In genomic region chr10:125156739-125157472, GRCh38 we compare ENCODE assay signal across 8 cellular contexts. TPM values are rescaled to one million over a fixed set of nuclear protein-coding genes. Genes with fewer than 3 reads are reported as not detected.
A peak's percentile ranks its signal among the peaks of the same experiment; 100 is the strongest.
DNase-seq lines count a peak whose midpoint lies in the region; ATAC-seq and TF ChIP-seq lines count a peak whose summit lies in the region.

No MANE protein-coding gene starts in this region.

- H3K27me3 ChIP-seq in BLaER1, result no peaks in the 10 kb centered on the region

- peak overlapping the region; percentile 13 for H3K27ac Mint-ChIP-seq in neural crest cell (ENCODE audit: unreplicated experiment)

- H3K4me2 ChIP-seq in BLaER1, result peak overlapping the region; percentile 93

- ATAC-seq in GM19035 (IDR thresholded peaks at IDR 0.05; ENCODE audit: unreplicated experiment), result no peak
- no peak for ATAC-seq in GM18519 (IDR thresholded peaks at IDR 0.05; ENCODE audit: low FRiP score, unreplicated experiment)

- TF ChIP-seq CTCF in neural crest cell (conservative IDR thresholded peaks at IDR 0.05), result no peak

- H3K4me1 ChIP-seq in BLaER1, result peaks cover 65% of the 10 kb centered on the region

- no peaks in the 10 kb centered on the region for H3K9me3 Mint-ChIP-seq in neural crest cell

- H3K36me3 Mint-ChIP-seq in neural crest cell (ENCODE audit: low read depth), result peaks cover 2% of the 10 kb centered on the region

- peak overlapping the region; percentile 84 for H3K4me3 ChIP-seq in BLaER1

- H3K36me3 ChIP-seq in BLaER1, result no peaks in the 10 kb centered on the region; the same call in 1 of the 2 replicates

- peaks cover 2% of the 10 kb centered on the region for H3K27me3 Mint-ChIP-seq in neural crest cell (ENCODE audit: low read depth)

- H4K20me1 ChIP-seq in BLaER1, result peaks cover 68% of the 10 kb centered on the region

- no peaks in the 10 kb centered on the region for H3K9me3 ChIP-seq in BLaER1

- peak overlapping the region; percentile 97 for H3K9ac ChIP-seq in BLaER1

- H3K27ac ChIP-seq in BLaER1 (peak overlapping the region; percentile 99), epithelial cell of prostate (peak overlapping the region; percentile 93)

- H3K4me1 Mint-ChIP-seq in neural crest cell, result peaks cover 64% of the 10 kb centered on the region

- peak overlapping the region; percentile 99 for H3K4me3 Mint-ChIP-seq in neural crest cell

- peak; percentile 12 for DNase-seq in NCI-H345 treated with DMSO at 0.1 percent for 48 hours (lab: John Stamatoyannopoulos, UW; ENCODE audit: unreplicated experiment)
- DNase-seq in epithelial cell of prostate (ENCODE audit: low read depth, low spot score), result no peak
- no peak for DNase-seq in neural crest cell (ENCODE audit: low read depth, low spot score)
- no peak for DNase-seq in inferior parietal cortex (ENCODE audit: extremely low spot score)
- DNase-seq in ureter (ENCODE audit: low spot score), result no peak

RNA-seq across cellular contexts. Expression of gene CTBP2, which starts 3.5 kb away (rescaled TPM):
- total RNA-seq in neural crest cell (127 TPM in 2 replicates), ureter (94.5 TPM)
